Comparison of ENCODE assay signal across 1 cellular context in genomic region chr19:15829786-15830185, GRCh38.
TF ChIP-seq lines count a peak whose summit lies in the region.

No MANE protein-coding gene starts in this region.

TF ChIP-seq in SK-N-SH treated with all-trans-retinoic acid at 6 μM for 48 hours, 23 proteins besides CTCF, POLR2A, EP300 and RAD21 (continued from another document):
- TF ChIP-seq, protein P1, sequence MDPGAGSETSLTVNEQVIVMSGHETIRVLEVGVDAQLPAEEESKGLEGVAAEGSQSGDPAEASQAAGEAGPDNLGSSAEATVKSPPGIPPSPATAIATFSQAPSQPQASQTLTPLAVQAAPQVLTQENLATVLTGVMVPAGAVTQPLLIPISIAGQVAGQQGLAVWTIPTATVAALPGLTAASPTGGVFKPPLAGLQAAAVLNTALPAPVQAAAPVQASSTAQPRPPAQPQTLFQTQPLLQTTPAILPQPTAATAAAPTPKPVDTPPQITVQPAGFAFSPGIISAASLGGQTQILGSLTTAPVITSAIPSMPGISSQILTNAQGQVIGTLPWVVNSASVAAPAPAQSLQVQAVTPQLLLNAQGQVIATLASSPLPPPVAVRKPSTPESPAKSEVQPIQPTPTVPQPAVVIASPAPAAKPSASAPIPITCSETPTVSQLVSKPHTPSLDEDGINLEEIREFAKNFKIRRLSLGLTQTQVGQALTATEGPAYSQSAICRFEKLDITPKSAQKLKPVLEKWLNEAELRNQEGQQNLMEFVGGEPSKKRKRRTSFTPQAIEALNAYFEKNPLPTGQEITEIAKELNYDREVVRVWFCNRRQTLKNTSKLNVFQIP (CRISPR knock-in tag; IDR thresholded peaks at IDR 0.05; ENCODE audit: borderline replicate concordance, low read depth), result no peak
- TF ChIP-seq ZFP30 (CRISPR knock-in tag; IDR thresholded peaks at IDR 0.05) (no peak), TCF4 (CRISPR knock-in tag; IDR thresholded peaks at IDR 0.05; ENCODE audit: borderline replicate concordance) (no peak), CSRNP3 (CRISPR knock-in tag; IDR thresholded peaks at IDR 0.05) (no peak), ESRRG (CRISPR knock-in tag; IDR thresholded peaks at IDR 0.05) (no peak), PPARA (CRISPR knock-in tag; IDR thresholded peaks at IDR 0.05; ENCODE audit: borderline replicate concordance) (no peak), ARNTL (CRISPR knock-in tag; IDR thresholded peaks at IDR 0.05; ENCODE audit: borderline replicate concordance, low read depth) (no peak), RARB (CRISPR knock-in tag; IDR thresholded peaks at IDR 0.05) (no peak), BACH2 (CRISPR knock-in tag; IDR thresholded peaks at IDR 0.05; ENCODE audit: borderline replicate concordance) (no peak)
TF ChIP-seq in SK-N-SH treated with all-trans-retinoic acid at 6 μM for 48 hours: peak in this region for 0.
